Comparison of ENCODE assay signal across 10 cellular contexts in the genomic region with DNA sequence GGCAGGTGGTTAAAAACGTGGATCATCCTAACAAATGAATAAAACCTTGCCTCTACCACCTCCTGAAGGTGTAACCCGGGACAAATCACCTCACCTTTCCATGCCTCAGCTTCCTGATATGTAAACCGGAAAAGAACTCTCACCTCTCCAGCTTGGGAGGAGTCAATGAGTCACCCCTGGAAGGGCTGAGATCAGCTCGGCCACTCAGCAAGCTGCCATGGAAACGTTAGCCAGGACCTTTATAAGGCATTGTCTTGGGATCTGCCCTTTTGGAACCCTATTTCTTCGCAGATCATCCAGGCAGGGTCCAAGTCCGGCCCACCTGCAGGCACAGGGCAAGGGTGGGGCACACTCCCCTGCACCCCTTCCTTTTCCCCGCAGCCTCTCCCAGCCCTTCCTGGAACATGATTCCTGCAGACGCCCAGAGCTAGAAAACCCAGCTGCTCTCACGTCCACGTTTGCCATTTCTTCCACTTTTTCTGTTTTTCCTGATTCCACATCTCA.
DNase-seq lines count a peak whose midpoint lies in the region; ATAC-seq and TF ChIP-seq lines count a peak whose summit lies in the region.
"Had no signal": no experiment of that assay in that cellular context is flagged by ENCODE, and none has a peak within 500 bp of the region (broad histone marks: within the 10 kb centered on the region; RNA-seq: fewer than 3 reads in every experiment).

No MANE protein-coding gene starts in this region.

- no peak for TF ChIP-seq CTCF in choroid plexus epithelial cell (conservative IDR thresholded peaks at IDR 0.05; ENCODE audit: low read depth, low read length)

- ATAC-seq in GM21786 (IDR thresholded peaks at IDR 0.05; ENCODE audit: unreplicated experiment) (no peak), GM18868 (IDR thresholded peaks at IDR 0.05; ENCODE audit: unreplicated experiment) (no peak), GM21529 (IDR thresholded peaks at IDR 0.05; ENCODE audit: unreplicated experiment) (no peak)

- H3K27me3 ChIP-seq in mucosa of stomach (ENCODE audit: control insufficient read depth, insufficient read depth, low read length): no peaks in the 10 kb centered on the region

- peak overlapping the region; percentile 33 for H3K9ac ChIP-seq in mucosa of stomach (ENCODE audit: low read length)
- H3K9ac ChIP-seq: parathyroid adenoma had no signal

- peaks cover 25% of the 10 kb centered on the region for H3K4me1 ChIP-seq in mucosa of stomach (ENCODE audit: control insufficient read depth, insufficient read depth, low read length)
- H3K4me1 ChIP-seq: parathyroid adenoma had no signal

- in situ Hi-C loops in KBM-7 (cut with MboI; ENCODE audit: low pct_unique_long_range_greater_than_20kb, low sequenced_read_pairs): no loop called here

- H3K4me3 ChIP-seq in choroid plexus epithelial cell (ENCODE audit: low read depth, low read length): no peak overlapping the region
- H3K4me3 ChIP-seq in mucosa of stomach (ENCODE audit: low read length): peak overlapping the region; percentile 42

- H3K36me3 ChIP-seq in mucosa of stomach (ENCODE audit: control insufficient read depth, insufficient read depth, low read length): no peaks in the 10 kb centered on the region

- H3K9me3 ChIP-seq in mucosa of stomach (ENCODE audit: control insufficient read depth, low read length): no peaks in the 10 kb centered on the region

- DNase-seq in DMS53 (lab: John Stamatoyannopoulos, UW): peak; percentile 81
- peak; percentile 95 for DNase-seq in NCI-H2029 (lab: John Stamatoyannopoulos, UW)
- DNase-seq in choroid plexus epithelial cell (ENCODE audit: low read depth): peak; percentile 43
- DNase-seq in KBM-7: no peak
- DNase-seq: NCI-H2107 had no signal
